In the genomic region with DNA sequence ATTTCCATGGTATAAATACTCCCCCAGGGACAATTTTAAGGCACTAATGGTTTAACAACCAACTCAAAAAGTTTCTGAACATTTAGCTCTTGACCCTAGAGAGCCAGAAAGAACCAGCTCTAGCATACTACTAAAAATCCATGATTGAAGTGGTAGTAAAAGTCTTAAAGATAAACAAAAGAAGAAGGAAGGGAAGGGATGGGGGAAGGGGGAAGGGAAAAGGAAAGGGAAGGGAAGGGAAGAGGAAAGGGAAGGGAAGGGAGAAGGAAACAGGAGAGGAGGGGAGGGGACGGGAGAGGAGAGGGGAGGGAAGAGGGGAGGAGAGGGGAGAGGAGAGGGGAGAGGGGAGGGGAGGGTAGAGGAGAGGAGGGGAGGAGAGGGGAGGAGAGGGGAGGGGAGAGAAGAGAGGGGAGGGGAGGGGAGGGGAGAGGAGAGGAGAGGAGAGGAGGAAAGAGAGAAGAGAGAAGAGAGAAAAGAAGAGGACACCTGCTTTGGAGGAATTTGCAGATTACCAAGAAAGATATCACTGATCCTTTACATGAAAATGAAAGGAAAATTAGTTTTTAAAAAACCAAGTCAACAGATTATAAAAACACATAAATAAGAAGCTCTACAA, we compare ENCODE assay signal across 28 cellular contexts. TPM values are rescaled to one million over a fixed set of nuclear protein-coding genes. Genes with fewer than 3 reads are reported as not detected.
DNase-seq lines count a peak whose midpoint lies in the region; ATAC-seq and TF ChIP-seq lines count a peak whose summit lies in the region.
"Had no signal": no experiment of that assay in that cellular context is flagged by ENCODE, and none has a peak within 500 bp of the region (broad histone marks: within the 10 kb centered on the region; RNA-seq: fewer than 3 reads in every experiment).

No MANE protein-coding gene starts in this region.

- no peak overlapping the region for H3K4me3 ChIP-seq in DND-41 (ENCODE audit: low read depth in 1 of 2, low read length in 2 of 2)
- no peak overlapping the region for H3K4me3 ChIP-seq in SK-N-MC
- H3K4me3 ChIP-seq: A549, ascending aorta, cardiac muscle cell, esophagus muscularis mucosa, right atrium auricular region, SJSA1 had no signal

- no peaks in the 10 kb centered on the region for H3K9me3 Mint-ChIP-seq in activated CD8-positive, alpha-beta memory T cell treated with anti-CD3 and anti-CD28 coated beads, Interleukin-2, amount 10 ng/mL, durations not matched to agents 7 days and 5 days (ENCODE audit: low read depth)
- H3K9me3 Mint-ChIP-seq in activated naive CD8-positive, alpha-beta T cell treated with anti-CD3 and anti-CD28 coated beads, Interleukin-2, amount 10 ng/mL, durations not matched to agents 7 days and 5 days = peaks cover 9% of the 10 kb centered on the region
- peaks cover 0 to 6% (median 0%) of the 10 kb centered on the region in 7 donors for H3K9me3 Mint-ChIP-seq in CD14-positive monocyte

- peak overlapping the region; percentile 94 for H3K27ac Mint-ChIP-seq in activated CD8-positive, alpha-beta memory T cell treated with anti-CD3 and anti-CD28 coated beads, Interleukin-2, amount 10 ng/mL, durations not matched to agents 7 days and 5 days
- H3K27ac Mint-ChIP-seq in activated naive CD8-positive, alpha-beta T cell treated with anti-CD3 and anti-CD28 coated beads, Interleukin-2, amount 10 ng/mL, durations not matched to agents 7 days and 5 days = peak overlapping the region; percentile 84
- H3K27ac Mint-ChIP-seq in CD14-positive monocyte = no peak overlapping the region

- no peak for ATAC-seq in activated CD8-positive, alpha-beta memory T cell treated with anti-CD3 and anti-CD28 coated beads, Interleukin-2, amount 10 ng/mL, durations not matched to agents 7 days and 5 days
- no peak for ATAC-seq in DND-41 (ENCODE audit: insufficient read depth, low read depth)
- ATAC-seq in activated naive CD8-positive, alpha-beta T cell treated with anti-CD3 and anti-CD28 coated beads, Interleukin-2, amount 10 ng/mL, durations not matched to agents 7 days and 5 days (ENCODE audit: low read depth) = no peak
- ATAC-seq: A549, foreskin keratinocyte had no signal

- DNase-seq in activated CD8-positive, alpha-beta memory T cell treated with anti-CD3 and anti-CD28 coated beads, Interleukin-2, amount 10 ng/mL, durations not matched to agents 7 days and 5 days = no peak
- no peak for DNase-seq in activated CD8-positive, alpha-beta memory T cell treated with anti-CD3 and anti-CD28 coated beads for 24 hours
- no peak for DNase-seq in DND-41
- no peak for DNase-seq in SK-N-MC (ENCODE audit: low read depth, low spot score)
- no peak for DNase-seq in activated naive CD8-positive, alpha-beta T cell treated with anti-CD3 and anti-CD28 coated beads, Interleukin-2, amount 10 ng/mL, durations not matched to agents 7 days and 5 days
- DNase-seq in CD14-positive monocyte (ENCODE audit: low spot score) = no peak
- no peak for DNase-seq in NCI-H774 (lab: John Stamatoyannopoulos, UW)
- no peak for DNase-seq in NCI-H2171 (lab: John Stamatoyannopoulos, UW)
- DNase-seq: activated gamma-delta T cell treated with Interleukin-2 at 50 U/mL for 16 hours, AML-193, cortex of kidney, foreskin keratinocyte, H7, mammary epithelial cell, NCI-H1105 treated with DMSO at 0.1 percent for 48 hours, NCI-H2029 treated with DMSO at 0.1 percent for 48 hours, NCI-H226, NCI-H69, RPMI8226, trophoblast cell had no signal

- no peak for TF ChIP-seq CTCF in DND-41 (IDR thresholded peaks at IDR 0.05; ENCODE audit: borderline replicate concordance, extremely low read depth, low read length, poor library complexity, severe bottlenecking)
- no peak for TF ChIP-seq CTCF in CD14-positive monocyte (IDR thresholded peaks at IDR 0.05)

- no peaks in the 10 kb centered on the region for H3K27me3 ChIP-seq in DND-41 (ENCODE audit: insufficient read depth, low read length, poor library complexity)
- H3K27me3 ChIP-seq: ascending aorta, cardiac muscle cell, esophagus muscularis mucosa, foreskin keratinocyte, right atrium auricular region, SJSA1 had no signal

- H3K27me3 Mint-ChIP-seq in activated CD8-positive, alpha-beta memory T cell treated with anti-CD3 and anti-CD28 coated beads, Interleukin-2, amount 10 ng/mL, durations not matched to agents 7 days and 5 days = peaks cover 4% of the 10 kb centered on the region
- H3K27me3 Mint-ChIP-seq in activated naive CD8-positive, alpha-beta T cell treated with anti-CD3 and anti-CD28 coated beads, Interleukin-2, amount 10 ng/mL, durations not matched to agents 7 days and 5 days = no peaks in the 10 kb centered on the region
- H3K27me3 Mint-ChIP-seq in CD14-positive monocyte (ENCODE audit: low read depth in 3 of 3) = peaks cover 0 to 6% (median 0%) of the 10 kb centered on the region in 3 donors

- H2AFZ ChIP-seq in DND-41 (ENCODE audit: low read depth, low read length) = 0 out of 2 replicates have a peak overlapping the region, but pooled peaks have one; percentile 33
- H2AFZ ChIP-seq: parathyroid adenoma had no signal

- no peaks in the 10 kb centered on the region for H4K20me1 ChIP-seq in DND-41 (ENCODE audit: insufficient read depth, low read length)

- H3K36me3 ChIP-seq in DND-41 (ENCODE audit: insufficient read depth, low read length) (no peaks in the 10 kb centered on the region), SK-N-MC (ENCODE audit: insufficient read depth, low read length) (no peaks in the 10 kb centered on the region)
- H3K36me3 ChIP-seq: ascending aorta, cardiac muscle cell, esophagus muscularis mucosa, right atrium auricular region, SJSA1 had no signal

- no peaks in the 10 kb centered on the region for H3K79me2 ChIP-seq in DND-41 (ENCODE audit: insufficient read depth, low read length)
- H3K79me2 ChIP-seq: parathyroid adenoma had no signal

- H3K27ac ChIP-seq in DND-41 (ENCODE audit: low read length) = no peak overlapping the region
- peak overlapping the region; percentile 42; the same call in 1 of the 2 replicates for H3K27ac ChIP-seq in SK-N-MC
- H3K27ac ChIP-seq: A549, ascending aorta, cardiac muscle cell, esophagus muscularis mucosa, foreskin keratinocyte, parathyroid adenoma, right atrium auricular region, SJSA1 had no signal

- peaks cover 13% of the 10 kb centered on the region for H3K36me3 Mint-ChIP-seq in activated CD8-positive, alpha-beta memory T cell treated with anti-CD3 and anti-CD28 coated beads, Interleukin-2, amount 10 ng/mL, durations not matched to agents 7 days and 5 days
- H3K36me3 Mint-ChIP-seq in activated naive CD8-positive, alpha-beta T cell treated with anti-CD3 and anti-CD28 coated beads, Interleukin-2, amount 10 ng/mL, durations not matched to agents 7 days and 5 days = peaks cover 11% of the 10 kb centered on the region
- no peaks in the 10 kb centered on the region for H3K36me3 Mint-ChIP-seq in CD14-positive monocyte

- H3K9me3 ChIP-seq in DND-41 (ENCODE audit: insufficient read depth, low read length, severe bottlenecking) (no peaks in the 10 kb centered on the region), SK-N-MC (ENCODE audit: low read depth, low read length) (no peaks in the 10 kb centered on the region)
- H3K9me3 ChIP-seq: A549, ascending aorta, esophagus muscularis mucosa, right atrium auricular region, SJSA1 had no signal

- peak overlapping the region; percentile 48 for H3K4me3 Mint-ChIP-seq in activated CD8-positive, alpha-beta memory T cell treated with anti-CD3 and anti-CD28 coated beads, Interleukin-2, amount 10 ng/mL, durations not matched to agents 7 days and 5 days
- H3K4me3 Mint-ChIP-seq in activated naive CD8-positive, alpha-beta T cell treated with anti-CD3 and anti-CD28 coated beads, Interleukin-2, amount 10 ng/mL, durations not matched to agents 7 days and 5 days = peak overlapping the region; percentile 66
- no peak overlapping the region for H3K4me3 Mint-ChIP-seq in CD14-positive monocyte

- H3K9ac ChIP-seq in DND-41 (ENCODE audit: low read depth, low read length) = no peak overlapping the region
- no peak overlapping the region for H3K9ac ChIP-seq in SK-N-MC (ENCODE audit: insufficient read length)
- H3K9ac ChIP-seq: parathyroid adenoma had no signal

- POLR2A ChIA-PET in activated naive CD8-positive, alpha-beta T cell treated with anti-CD3 and anti-CD28 coated beads, Interleukin-2, amount 10 ng/mL, durations not matched to agents 7 days and 5 days (lab: Charles Lee) = interaction anchor here (1.2 to 1.8 kb wide), 2 partner anchors 65 to 113 kb away, joined by 5 to 6 read pairs; a partner anchor contains a TSS

- H3K4me2 ChIP-seq in DND-41 (ENCODE audit: insufficient read depth, low read length) = no peak overlapping the region
- H3K4me2 ChIP-seq: A549 had no signal

- intact Hi-C loops in CD14-positive monocyte (cut with micrococcal nuclease) = no loop called here

- H3K4me1 Mint-ChIP-seq in activated CD8-positive, alpha-beta memory T cell treated with anti-CD3 and anti-CD28 coated beads, Interleukin-2, amount 10 ng/mL, durations not matched to agents 7 days and 5 days = peaks cover 12% of the 10 kb centered on the region
- H3K4me1 Mint-ChIP-seq in activated naive CD8-positive, alpha-beta T cell treated with anti-CD3 and anti-CD28 coated beads, Interleukin-2, amount 10 ng/mL, durations not matched to agents 7 days and 5 days = peaks cover 17% of the 10 kb centered on the region
- H3K4me1 Mint-ChIP-seq in CD14-positive monocyte = peaks cover 4% of the 10 kb centered on the region

- CTCF ChIA-PET in activated CD8-positive, alpha-beta memory T cell treated with anti-CD3 and anti-CD28 coated beads, Interleukin-2, amount 10 ng/mL, durations not matched to agents 7 days and 5 days (lab: Charles Lee) = interaction anchor here (1.2 to 1.5 kb wide), 2 partner anchors 11 to 17 kb away, joined by 3 to 4 read pairs; no protein-coding TSS in a partner anchor

- H3K4me1 ChIP-seq in DND-41 (ENCODE audit: insufficient read depth, low read length) = peaks cover 4% of the 10 kb centered on the region
- H3K4me1 ChIP-seq: ascending aorta, esophagus muscularis mucosa, foreskin keratinocyte, parathyroid adenoma, right atrium auricular region, SJSA1 had no signal

RNA-seq across cellular contexts. Expression of a gene that starts 26.4 kb away (rescaled TPM):
- total RNA-seq in activated CD8-positive, alpha-beta memory T cell treated with anti-CD3 and anti-CD28 coated beads, Interleukin-2, amount 10 ng/mL, durations not matched to agents 7 days and 5 days = 1 to 10 TPM; 1.4 to 2.3 TPM
- total RNA-seq in activated naive CD8-positive, alpha-beta T cell treated with anti-CD3 and anti-CD28 coated beads, Interleukin-2, amount 10 ng/mL, durations not matched to agents 7 days and 5 days = 1 to 10 TPM; 1.9 to 2.0 TPM
- 1 to 10 TPM; 4.8 to 5.5 TPM for polyA plus RNA-seq in CD14-positive monocyte
- total RNA-seq: M059J had no signal

Comparison
In these comparisons a context has a peak if more than half of its experiments do, and no peak if none do; other contexts are left out.
1. H3K27ac Mint-ChIP-seq: peak in activated CD8-positive, alpha-beta memory T cell treated with anti-CD3 and anti-CD28 coated beads, Interleukin-2, amount 10 ng/mL, durations not matched to agents 7 days and 5 days (single experiment) and activated naive CD8-positive, alpha-beta T cell treated with anti-CD3 and anti-CD28 coated beads, Interleukin-2, amount 10 ng/mL, durations not matched to agents 7 days and 5 days (single experiment); none in CD14-positive monocyte (0 of 7).
2. H3K4me3 Mint-ChIP-seq: peak in activated CD8-positive, alpha-beta memory T cell treated with anti-CD3 and anti-CD28 coated beads, Interleukin-2, amount 10 ng/mL, durations not matched to agents 7 days and 5 days (single experiment) and activated naive CD8-positive, alpha-beta T cell treated with anti-CD3 and anti-CD28 coated beads, Interleukin-2, amount 10 ng/mL, durations not matched to agents 7 days and 5 days (single experiment); none in CD14-positive monocyte (0 of 2).